ENCODE assay signal across 8 cellular contexts in the genomic region with DNA sequence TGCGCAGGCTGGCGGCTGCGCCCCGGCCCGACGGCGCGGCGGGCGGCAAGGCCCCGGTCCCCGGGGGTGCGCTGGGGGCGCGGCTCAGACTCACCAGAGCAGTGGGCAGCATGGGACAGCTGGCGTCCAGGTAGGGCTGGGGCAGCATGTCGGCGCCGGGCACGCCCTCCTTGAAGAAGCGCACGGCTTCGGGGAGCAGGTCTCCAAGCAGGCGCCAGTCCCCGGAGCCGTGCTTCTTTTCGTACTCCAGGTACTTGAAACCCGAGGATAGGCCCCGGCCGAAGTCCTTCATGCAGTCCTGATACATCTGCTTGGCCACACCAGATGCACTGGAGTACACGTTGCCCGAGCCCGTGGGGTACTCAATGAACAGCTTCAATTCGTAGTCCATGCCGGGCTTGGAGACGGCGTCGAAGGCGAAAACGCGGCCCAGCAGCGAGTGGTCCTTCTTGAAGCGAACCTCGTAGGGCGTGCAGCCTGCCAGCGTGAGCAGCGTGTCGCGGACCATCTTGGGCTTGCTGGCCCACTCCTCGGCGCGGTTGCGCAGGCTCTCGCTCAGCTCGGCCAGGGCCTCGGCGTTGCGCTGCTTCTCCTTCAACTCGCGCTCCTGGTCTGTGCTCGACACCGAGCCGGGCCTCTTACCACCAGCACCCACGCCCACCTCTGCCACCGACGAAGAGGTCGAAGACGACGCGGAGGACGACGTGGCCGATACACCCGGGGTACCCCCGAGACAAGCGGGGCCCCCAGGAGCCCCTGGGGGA. TPM values are rescaled to one million over a fixed set of nuclear protein-coding genes. Genes with fewer than 3 reads are reported as not detected.
A peak's percentile ranks its signal among the peaks of the same experiment; 100 is the strongest.
DNase-seq lines count a peak whose midpoint lies in the region; ATAC-seq and TF ChIP-seq lines count a peak whose summit lies in the region.

No MANE protein-coding gene starts in this region.

- ATAC-seq in natural killer cell (no peak), HG02938 (IDR thresholded peaks at IDR 0.05; ENCODE audit: unreplicated experiment) (no peak)

- no peaks in the 10 kb centered on the region for H3K36me3 ChIP-seq in endodermal cell (ENCODE audit: control insufficient read depth, insufficient read depth, low read length)

- H3K27me3 Mint-ChIP-seq in endodermal cell (ENCODE audit: insufficient read depth) (peaks cover 2% of the 10 kb centered on the region), natural killer cell (ENCODE audit: low read depth in 2 of 2) (no peaks in the 10 kb centered on the region)

- H3K4me1 ChIP-seq in endodermal cell (ENCODE audit: control insufficient read depth, insufficient read depth, low read length), result peaks cover 6% of the 10 kb centered on the region

- H3K27ac Mint-ChIP-seq in endodermal cell, result no peak overlapping the region
- peak overlapping the region; percentile 96 to 98 for H3K27ac Mint-ChIP-seq in natural killer cell

- intact Hi-C loops in natural killer cell (cut with micrococcal nuclease), result no loop called here

- H3K4me1 Mint-ChIP-seq in endodermal cell (peaks cover 32% of the 10 kb centered on the region), natural killer cell (peaks cover 45% of the 10 kb centered on the region in 2 donors)

- H3K27ac ChIP-seq in endodermal cell (ENCODE audit: low read depth, low read length), result peak overlapping the region; percentile 92

- no peaks in the 10 kb centered on the region for H3K9me3 Mint-ChIP-seq in endodermal cell
- no peaks in the 10 kb centered on the region for H3K9me3 Mint-ChIP-seq in natural killer cell

- H3K9ac ChIP-seq in endodermal cell (ENCODE audit: extremely low read depth, low read length, poor library complexity, severe bottlenecking), result peak overlapping the region; percentile 6

- peak overlapping the region; percentile 83 for H3K4me3 ChIP-seq in endodermal cell (ENCODE audit: low read length)

- H3K36me3 Mint-ChIP-seq in endodermal cell (ENCODE audit: low read depth) (peaks cover 7% of the 10 kb centered on the region), natural killer cell (no peaks in the 10 kb centered on the region)

- no peaks in the 10 kb centered on the region for H3K9me3 ChIP-seq in endodermal cell (ENCODE audit: control insufficient read depth, low read length)

- H3K4me3 Mint-ChIP-seq in endodermal cell, result peak overlapping the region; percentile 75
- H3K4me3 Mint-ChIP-seq in natural killer cell, result peak overlapping the region; percentile 83

- H3K27me3 ChIP-seq in endodermal cell (ENCODE audit: control insufficient read depth, insufficient read depth, low read length, poor library complexity, severe bottlenecking), result peaks cover 8% of the 10 kb centered on the region

- 11 to 20% methylated on average over 38 to 76 of the region's 76 CpGs for WGBS in endodermal cell (ENCODE audit: insufficient coverage in 1 of 2, insufficient read length in 1 of 2), 2 experiments

- DNase-seq in NCI-H2196 (lab: John Stamatoyannopoulos, UW; ENCODE audit: unreplicated experiment), result peak; percentile 55
- DNase-seq in NCI-H2196 treated with DMSO at 0.1 percent for 48 hours (lab: John Stamatoyannopoulos, UW; ENCODE audit: unreplicated experiment), result no peak
- DNase-seq in RKO (ENCODE audit: low spot score), result peak; percentile 47
- DNase-seq in endodermal cell, result peak; percentile 76
- DNase-seq in natural killer cell, result peak; percentile 44
- no peak for DNase-seq in NCI-H446 treated with DMSO at 0.1 percent for 48 hours (lab: John Stamatoyannopoulos, UW)
- DNase-seq in KG1 (lab: John Stamatoyannopoulos, UW), result no peak

- TF ChIP-seq CTCF in endodermal cell (conservative IDR thresholded peaks at IDR 0.05), result no peak
- TF ChIP-seq CTCF in natural killer cell (IDR thresholded peaks at IDR 0.05), result no peak

RNA-seq across cellular contexts. Expression of gene IRF2BPL, which starts 2.2 kb away (rescaled TPM):
- total RNA-seq in endodermal cell (10 to 100 TPM; 34.2 to 44.3 TPM), natural killer cell (10 to 100 TPM; 39.3 to 46.5 (median 46.3) TPM)
- polyA plus RNA-seq in endodermal cell (2013, experiment 1 of 2), result 74.1 TPM
- 75.5 TPM for polyA plus RNA-seq in endodermal cell (2013, experiment 2 of 2)

Comparison
In these comparisons a context has a peak if more than half of its experiments do, and no peak if none do; other contexts are left out.
1. DNase-seq: peak in NCI-H2196 (single experiment), RKO (single experiment), endodermal cell (single experiment) and natural killer cell (single experiment); none in NCI-H2196 treated with DMSO at 0.1 percent for 48 hours (single experiment), NCI-H446 treated with DMSO at 0.1 percent for 48 hours (single experiment) and KG1 (single experiment).